In genomic region chr16:10729649-10730048, GRCh38 we compare ENCODE assay signal across 10 cellular contexts. TPM values are rescaled to one million over a fixed set of nuclear protein-coding genes. Genes with fewer than 3 reads are reported as not detected.
DNase-seq lines count a peak whose midpoint lies in the region; ATAC-seq and TF ChIP-seq lines count a peak whose summit lies in the region.
"Had no signal": no experiment of that assay in that cellular context is flagged by ENCODE, and none has a peak within 500 bp of the region (broad histone marks: within the 10 kb centered on the region; RNA-seq: fewer than 3 reads in every experiment).

No MANE protein-coding gene starts in this region.

- ATAC-seq in HG02571 (IDR thresholded peaks at IDR 0.05; ENCODE audit: unreplicated experiment): no peak
- no peak for ATAC-seq in GM19397 (IDR thresholded peaks at IDR 0.05; ENCODE audit: unreplicated experiment)
- ATAC-seq: body of pancreas had no signal

- H3K36me3 ChIP-seq in mammary epithelial cell (ENCODE audit: insufficient read depth, low read length): no peaks in the 10 kb centered on the region

- CTCF ChIA-PET in mammary epithelial cell (lab: Charles Lee; ENCODE audit: low non-redundant PET): no interaction called here

- no peak for TF ChIP-seq CTCF in mammary epithelial cell (conservative IDR thresholded peaks at IDR 0.05 in 1 of 2, IDR thresholded peaks at IDR 0.05 in 1 of 2; ENCODE audit: extremely low read depth in 1 of 2, insufficient read depth in 1 of 2, low read depth in 1 of 2, low read length in 2 of 2)

- H4K20me1 ChIP-seq in mammary epithelial cell (ENCODE audit: insufficient read depth, low read length): no peaks in the 10 kb centered on the region

- in situ Hi-C loops in mammary epithelial cell (cut with MboI; ENCODE audit: low sequenced_read_pairs in 2 of 2): loop anchor here (5.0 to 25.0 kb wide), 3 partner anchors 183 to 417 kb away; no protein-coding TSS in a partner anchor

- H3K4me1 ChIP-seq in mammary epithelial cell (ENCODE audit: insufficient read depth, low read length): peaks cover 4% of the 10 kb centered on the region
- H3K4me1 ChIP-seq: body of pancreas had no signal

- no peak overlapping the region for H3K27ac ChIP-seq in mammary epithelial cell (ENCODE audit: insufficient read depth, low read depth, low read length)
- H3K27ac ChIP-seq: body of pancreas, KMS-11 had no signal

- BruUV-seq in mammary epithelial cell (replicated peaks; lab: Mats Ljungman, UMichigan): no TSS peak

- H3K79me2 ChIP-seq in mammary epithelial cell (ENCODE audit: insufficient read depth, low read length): no peaks in the 10 kb centered on the region

- H3K4me2 ChIP-seq in mammary epithelial cell (ENCODE audit: insufficient read depth, low read depth, low read length): peak overlapping the region; percentile 9

- dilution Hi-C loops in mammary epithelial cell (cut with HindIII; ENCODE audit: low sequenced_read_pairs): no loop called here

- DNase-seq in DMS 273 (lab: John Stamatoyannopoulos, UW; ENCODE audit: unreplicated experiment): peak; percentile 91
- peak; percentile 18 for DNase-seq in NCI-H2029 treated with DMSO at 0.1 percent for 48 hours (lab: John Stamatoyannopoulos, UW)
- peak; percentile 60 for DNase-seq in mammary epithelial cell
- peak; percentile 84 for DNase-seq in myocyte (ENCODE audit: low read depth)
- no peak for DNase-seq in stimulated activated CD4-positive, alpha-beta T cell treated with anti-CD3 and anti-CD28 coated beads, Interleukin-12 subunit alpha, Interleukin-12 subunit beta, amount 100 ng/mL, for 4 hours
- DNase-seq in HUDEP-2 (lab: John Stamatoyannopoulos, UW; ENCODE audit: unreplicated experiment in 76 of 76): no peak
- DNase-seq: body of pancreas had no signal

- 58% methylated on average over 6 of the region's 11 CpGs for WGBS in mammary epithelial cell (ENCODE audit: low coverage, missing lambda C conversion rate)

- intact Hi-C loops in mammary epithelial cell (cut with micrococcal nuclease): loop anchor here (2.0 kb wide), 1 partner anchor 61 kb away; no protein-coding TSS in a partner anchor

- H3K27me3 ChIP-seq in mammary epithelial cell (ENCODE audit: insufficient read depth, low read length): no peaks in the 10 kb centered on the region
- H3K27me3 ChIP-seq: body of pancreas had no signal

- no peak overlapping the region for H3K4me3 ChIP-seq in mammary epithelial cell (replicated peaks in 1 of 3; ENCODE audit: insufficient read depth in 1 of 3, low read depth in 2 of 3, low read length in 3 of 3)
- H3K4me3 ChIP-seq: body of pancreas had no signal

- H3K9me3 ChIP-seq in mammary epithelial cell (replicated peaks; ENCODE audit: insufficient read depth, low read length): no peaks in the 10 kb centered on the region
- H3K9me3 ChIP-seq: body of pancreas had no signal

- no peak overlapping the region for H3K9ac ChIP-seq in mammary epithelial cell (ENCODE audit: insufficient read depth, low read length)
- H3K9ac ChIP-seq: KMS-11 had no signal

- H2AFZ ChIP-seq in mammary epithelial cell (ENCODE audit: low read depth, low read length): peak overlapping the region; percentile 46

RNA-seq across cellular contexts. Expression of gene NUBP1, which starts 14.0 kb away (rescaled TPM):
- total RNA-seq in mammary epithelial cell (10 to 100 TPM; 10.3 to 22.9 TPM), myocyte (25.0 and 28.1 TPM in 2 replicates)
- 26.8 TPM for polyA plus RNA-seq in mammary epithelial cell
- polyA minus RNA-seq in mammary epithelial cell: 1.6 TPM
- polyA plus RNA-seq in myocyte (2012): 16.0 TPM

RNA-seq across cellular contexts. Expression of gene TEKT5, which starts 34.9 kb away (rescaled TPM):
- total RNA-seq in mammary epithelial cell: under 1 TPM in 1 of 2 donors, not detected in 1; 0.33 TPM
- not detected for polyA plus RNA-seq in mammary epithelial cell
- not detected for polyA minus RNA-seq in mammary epithelial cell
- total RNA-seq in myocyte: not detected in 2 replicates
- polyA plus RNA-seq in myocyte (2012): 0.10 TPM
- total RNA-seq: body of pancreas had no signal

Comparison
In these comparisons a context has a peak if more than half of its experiments do, and no peak if none do; other contexts are left out.
1. DNase-seq: peak in DMS 273 (single experiment), NCI-H2029 treated with DMSO at 0.1 percent for 48 hours (single experiment), mammary epithelial cell (single experiment) and myocyte (single experiment); none in stimulated activated CD4-positive, alpha-beta T cell treated with anti-CD3 and anti-CD28 coated beads, Interleukin-12 subunit alpha, Interleukin-12 subunit beta, amount 100 ng/mL, for 4 hours (single experiment) and HUDEP-2 (0 of 76).